ENCODE assay signal across 25 cellular contexts in the genomic region with DNA sequence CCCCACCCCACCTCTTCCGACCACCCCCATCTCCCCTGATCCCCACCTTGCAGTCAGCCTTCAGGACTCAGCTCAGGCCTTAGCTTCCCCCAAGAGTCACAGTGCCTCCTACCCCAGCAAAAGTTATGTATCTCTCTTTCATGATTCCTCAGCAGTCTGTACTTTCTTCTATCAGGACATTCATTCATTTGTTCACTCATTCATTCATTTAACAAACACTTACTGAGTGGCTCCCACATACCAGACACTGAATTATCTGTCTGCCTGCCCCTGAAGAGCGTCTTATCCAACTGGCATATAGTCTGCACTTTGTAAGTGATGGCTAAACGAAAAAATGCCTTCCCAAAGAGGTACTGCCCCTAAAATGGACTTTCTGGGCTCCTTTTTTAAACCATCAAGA.
"Had no signal": no experiment of that assay in that cellular context is flagged by ENCODE, and none has a peak within 500 bp of the region (broad histone marks: within the 10 kb centered on the region; RNA-seq: fewer than 3 reads in every experiment).

No MANE protein-coding gene starts in this region.

- H3K9me3 Mint-ChIP-seq: stimulated activated naive CD8-positive, alpha-beta T cell treated with anti-CD3 and anti-CD28 coated beads, Interleukin-15, amount 100 ng/mL, for 72 hours; type B pancreatic cell had no signal

- DNase-seq: natural killer cell; pancreas; spleen; stimulated activated CD4-positive, alpha-beta T cell treated with anti-CD3 and anti-CD28 coated beads, Interleukin-12 subunit alpha, Interleukin-12 subunit beta, amount 100 ng/mL, for 4 hours; stimulated activated CD4-positive, alpha-beta T cell treated with anti-CD3 and anti-CD28 coated beads, Interleukin-1b, Interleukin-23, amount 100 ng/mL, for 48 hours; stimulated activated CD4-positive, alpha-beta T cell treated with anti-CD3 and anti-CD28 coated beads, Interleukin-4, amount 100 ng/mL, for 1 hour; stimulated activated CD4-positive, alpha-beta T cell treated with anti-CD3 and anti-CD28 coated beads, Interleukin-4, amount 100 ng/mL, for 4 hours; stimulated activated CD8-positive, alpha-beta memory T cell treated with anti-CD3 and anti-CD28 coated beads, Interleukin-4, amount 100 ng/mL, for 48 hours; stimulated activated naive CD4-positive, alpha-beta T cell; stimulated activated naive CD8-positive, alpha-beta T cell treated with anti-CD3 and anti-CD28 coated beads, Interleukin-15, amount 100 ng/mL, for 72 hours; stimulated activated naive CD8-positive, alpha-beta T cell treated with anti-CD3 and anti-CD28 coated beads, Interleukin-15, Interleukin-2, amounts not matched to agents 100 U/mL and 50 U/mL, for 24 hours; testis; tibial artery; transverse colon; upper lobe of right lung; uterus had no signal

- H3K4me2 ChIP-seq: smooth muscle cell had no signal

- H3K4me3 Mint-ChIP-seq: natural killer cell; nephron; stimulated activated memory B cell treated with anti-CD40 and anti-IgM and Interleukin-4, amounts not matched to agents 10 μg/mL and 1 μg/mL and 100 μg/mL, for 72 hours; stimulated activated naive CD8-positive, alpha-beta T cell treated with anti-CD3 and anti-CD28 coated beads, Interleukin-15, amount 100 ng/mL, for 72 hours; type B pancreatic cell had no signal

- H3K27ac ChIP-seq: neutrophil, pancreas, prostate gland, right atrium auricular region, skin epidermis, spleen, suprapubic skin, testis, tibial artery, transverse colon, upper lobe of right lung, uterus had no signal

- H3K9me3 ChIP-seq: neutrophil, pancreas, prostate gland, suprapubic skin, testis, tibial artery, transverse colon, upper lobe of right lung, uterus had no signal

- H3K27me3 ChIP-seq: neutrophil, pancreas, right atrium auricular region, testis, upper lobe of right lung, uterus had no signal

- H3K4me3 ChIP-seq: pancreas, prostate gland, right atrium auricular region, skin epidermis, smooth muscle cell, spleen, suprapubic skin, testis, tibial artery, transverse colon, upper lobe of right lung, uterus had no signal

- FAIRE-seq: pancreas had no signal

- ATAC-seq: natural killer cell; stimulated activated memory B cell treated with anti-CD40 and anti-IgM and Interleukin-4, amounts not matched to agents 10 μg/mL and 1 μg/mL and 100 μg/mL, for 72 hours; stimulated activated naive CD8-positive, alpha-beta T cell treated with anti-CD3 and anti-CD28 coated beads, Interleukin-15, Interleukin-2, amounts not matched to agents 100 U/mL and 50 U/mL, for 24 hours had no signal

- H3K27ac Mint-ChIP-seq: natural killer cell; nephron; stimulated activated memory B cell treated with anti-CD40 and anti-IgM and Interleukin-4, amounts not matched to agents 10 μg/mL and 1 μg/mL and 100 μg/mL, for 72 hours; stimulated activated naive CD8-positive, alpha-beta T cell treated with anti-CD3 and anti-CD28 coated beads, Interleukin-15, amount 100 ng/mL, for 72 hours; type B pancreatic cell had no signal

- H3K36me3 ChIP-seq: neutrophil, pancreas, prostate gland, right atrium auricular region, spleen, suprapubic skin, tibial artery, transverse colon, upper lobe of right lung, uterus had no signal

- H3K4me1 ChIP-seq: pancreas, prostate gland, right atrium auricular region, spleen, suprapubic skin, testis, tibial artery, transverse colon, upper lobe of right lung, uterus had no signal

- H3K36me3 Mint-ChIP-seq: natural killer cell; stimulated activated memory B cell treated with anti-CD40 and anti-IgM and Interleukin-4, amounts not matched to agents 10 μg/mL and 1 μg/mL and 100 μg/mL, for 72 hours; type B pancreatic cell had no signal

- H3K4me1 Mint-ChIP-seq: natural killer cell; nephron; stimulated activated memory B cell treated with anti-CD40 and anti-IgM and Interleukin-4, amounts not matched to agents 10 μg/mL and 1 μg/mL and 100 μg/mL, for 72 hours; stimulated activated naive CD8-positive, alpha-beta T cell treated with anti-CD3 and anti-CD28 coated beads, Interleukin-15, amount 100 ng/mL, for 72 hours had no signal
